Comparison of ENCODE assay signal across 31 cellular contexts in the genomic region with DNA sequence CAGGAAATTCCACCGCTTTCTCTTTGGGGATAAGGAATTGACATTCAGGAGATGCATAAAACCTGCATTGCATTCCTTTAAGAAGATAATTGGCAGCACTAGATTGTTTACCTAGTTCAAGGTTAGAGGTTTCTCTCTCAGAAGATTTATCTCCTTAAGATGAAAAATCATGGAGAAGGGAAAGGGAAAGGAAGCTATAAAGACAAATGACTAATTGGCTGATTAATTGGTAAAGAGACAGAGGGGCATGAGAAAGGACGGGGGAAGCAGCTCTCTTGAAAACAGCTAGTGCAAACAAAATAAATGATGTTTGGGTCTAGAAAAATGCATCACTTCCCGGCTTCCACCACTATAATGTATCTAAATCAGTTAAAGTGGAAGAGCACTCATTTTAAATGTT.
"Had no signal": no experiment of that assay in that cellular context is flagged by ENCODE, and none has a peak within 500 bp of the region (broad histone marks: within the 10 kb centered on the region; RNA-seq: fewer than 3 reads in every experiment).

No MANE protein-coding gene starts in this region.

- H3K4me1 ChIP-seq: lower lobe of right lung, pancreas, prostate gland, suprapubic skin, tibial artery, upper lobe of right lung had no signal

- H3K4me3 ChIP-seq: hepatocyte, lower lobe of right lung, mucosa of descending colon, pancreas, prostate gland, skin epidermis, suprapubic skin, thoracic aorta, tibial artery, upper lobe of right lung had no signal

- H3K4me3 Mint-ChIP-seq: naive thymus-derived CD4-positive, alpha-beta T cell; natural killer cell treated with Interleukin-12 subunit alpha and Interleukin-12 subunit beta and Interleukin-15 and Interleukin-18, amount 100 ng/mL, for 72 hours; neural crest cell; stimulated activated effector memory CD8-positive, alpha-beta T cell treated with anti-CD3 and anti-CD28 coated beads, Interleukin-12 subunit alpha, Interleukin-12 subunit beta, amount 100 ng/mL, for 72 hours; stimulated activated naive CD8-positive, alpha-beta T cell treated with anti-CD3 and anti-CD28 coated beads, Interleukin-15, Interleukin-2, amounts not matched to agents 100 ng/mL and 50 ng/mL, for 24 hours had no signal

- H3K9me3 Mint-ChIP-seq: neural crest cell had no signal

- H3K36me3 ChIP-seq: lower lobe of right lung, pancreas, prostate gland, suprapubic skin, thoracic aorta, tibial artery, upper lobe of right lung had no signal

- H3K4me1 Mint-ChIP-seq: naive thymus-derived CD4-positive, alpha-beta T cell; neural crest cell; stimulated activated effector memory CD8-positive, alpha-beta T cell treated with anti-CD3 and anti-CD28 coated beads, Interleukin-12 subunit alpha, Interleukin-12 subunit beta, amount 100 ng/mL, for 72 hours had no signal

- H3K36me3 Mint-ChIP-seq: stimulated activated effector memory CD8-positive, alpha-beta T cell treated with anti-CD3 and anti-CD28 coated beads, Interleukin-12 subunit alpha, Interleukin-12 subunit beta, amount 100 ng/mL, for 72 hours had no signal

- H3K27me3 ChIP-seq: hepatocyte, suprapubic skin, tibial artery, upper lobe of right lung had no signal

- H3K27me3 Mint-ChIP-seq: naive thymus-derived CD4-positive, alpha-beta T cell; natural killer cell treated with Interleukin-12 subunit alpha and Interleukin-12 subunit beta and Interleukin-15 and Interleukin-18, amount 100 ng/mL, for 72 hours; stimulated activated naive CD8-positive, alpha-beta T cell treated with anti-CD3 and anti-CD28 coated beads, Interleukin-15, Interleukin-2, amounts not matched to agents 100 ng/mL and 50 ng/mL, for 24 hours had no signal

- H3K4me2 ChIP-seq: hepatocyte had no signal

- H3K79me2 ChIP-seq: hepatocyte had no signal

- H3K27ac Mint-ChIP-seq: naive thymus-derived CD4-positive, alpha-beta T cell; natural killer cell treated with Interleukin-12 subunit alpha and Interleukin-12 subunit beta and Interleukin-15 and Interleukin-18, amount 100 ng/mL, for 72 hours; stimulated activated effector memory CD8-positive, alpha-beta T cell treated with anti-CD3 and anti-CD28 coated beads, Interleukin-12 subunit alpha, Interleukin-12 subunit beta, amount 100 ng/mL, for 72 hours; stimulated activated naive CD8-positive, alpha-beta T cell treated with anti-CD3 and anti-CD28 coated beads, Interleukin-15, Interleukin-2, amounts not matched to agents 100 ng/mL and 50 ng/mL, for 24 hours had no signal

- H3K27ac ChIP-seq: hepatocyte, lower lobe of right lung, pancreas, prostate gland, skin epidermis, suprapubic skin, thoracic aorta, tibial artery, upper lobe of right lung had no signal

- H2AFZ ChIP-seq: hepatocyte had no signal

- ATAC-seq: left lobe of liver; left ventricle myocardium superior; lower lobe of right lung; mucosa of descending colon; naive thymus-derived CD4-positive, alpha-beta T cell; natural killer cell treated with Interleukin-12 subunit alpha and Interleukin-12 subunit beta and Interleukin-15 and Interleukin-18, amount 100 ng/mL, for 72 hours; pancreas; right cardiac atrium; sciatic nerve; stimulated activated effector memory CD8-positive, alpha-beta T cell treated with anti-CD3 and anti-CD28 coated beads, Interleukin-12 subunit alpha, Interleukin-12 subunit beta, amount 100 ng/mL, for 72 hours; upper lobe of right lung had no signal

- DNase-seq: islet precursor cell; left ventricle myocardium superior; lower lobe of right lung; mammary epithelial cell; midbrain; mucosa of descending colon; naive thymus-derived CD4-positive, alpha-beta T cell; nucleus accumbens; pancreas; posterior cingulate gyrus; retina; right cardiac atrium; stimulated activated CD4-positive, alpha-beta T cell treated with anti-CD3 and anti-CD28 coated beads, Interleukin-12 subunit alpha, Interleukin-12 subunit beta, amount 100 ng/mL, for 4 hours; stimulated activated CD4-positive, alpha-beta T cell treated with anti-CD3 and anti-CD28 coated beads, Interleukin-15, amount 100 ng/mL, for 24 hours; stimulated activated CD4-positive, alpha-beta T cell treated with anti-CD3 and anti-CD28 coated beads, Interleukin-2, amount 100 ng/mL, for 24 hours; stimulated activated CD4-positive, alpha-beta T cell treated with anti-CD3 and anti-CD28 coated beads, Interleukin-4, amount 100 ng/mL, for 1 hour; stimulated activated naive CD4-positive, alpha-beta T cell; tibial artery; trophoblast cell; upper lobe of right lung had no signal
